ENCODE assay signal across 18 cellular contexts in genomic region chr14:34933301-34933700, GRCh38. TPM values are rescaled to one million over a fixed set of nuclear protein-coding genes. Genes with fewer than 3 reads are reported as not detected.
A peak's percentile ranks its signal among the peaks of the same experiment; 100 is the strongest.
DNase-seq lines count a peak whose midpoint lies in the region; ATAC-seq and TF ChIP-seq lines count a peak whose summit lies in the region.
"Had no signal": no experiment of that assay in that cellular context is flagged by ENCODE, and none has a peak within 500 bp of the region (broad histone marks: within the 10 kb centered on the region; RNA-seq: fewer than 3 reads in every experiment).

No MANE protein-coding gene starts in this region.

- H3K27ac Mint-ChIP-seq in activated naive CD4-positive, alpha-beta T cell treated with anti-CD3 and anti-CD28 coated beads, Interleukin-2, amount 10 ng/mL, durations not matched to agents 7 days and 5 days = peak overlapping the region; percentile 39
- H3K27ac Mint-ChIP-seq in activated naive CD8-positive, alpha-beta T cell treated with anti-CD3 and anti-CD28 coated beads, Interleukin-2, amount 10 ng/mL, durations not matched to agents 7 days and 5 days = peak overlapping the region; percentile 13
- peak overlapping the region in 8 of 9 donors; percentile 82 to 93 (median 88) for H3K27ac Mint-ChIP-seq in naive thymus-derived CD4-positive, alpha-beta T cell
- H3K27ac Mint-ChIP-seq: HFFc6 had no signal

- 63 to 76% methylated on average over 2 of the region's 2 CpGs for WGBS in GM23248 (ENCODE audit: low coverage in 1 of 2, low lambda C conversion rate in 2 of 2, missing lambda C conversion rate in 2 of 2), 2 experiments
- 81 to 88% methylated on average over 2 of the region's 2 CpGs for WGBS in transverse colon (ENCODE audit: low coverage in 1 of 2), 2 donors

- no peaks in the 10 kb centered on the region for H3K27me3 Mint-ChIP-seq in activated naive CD4-positive, alpha-beta T cell treated with anti-CD3 and anti-CD28 coated beads, Interleukin-2, amount 10 ng/mL, durations not matched to agents 7 days and 5 days
- H3K27me3 Mint-ChIP-seq in activated naive CD8-positive, alpha-beta T cell treated with anti-CD3 and anti-CD28 coated beads, Interleukin-2, amount 10 ng/mL, durations not matched to agents 7 days and 5 days = no peaks in the 10 kb centered on the region
- no peaks in the 10 kb centered on the region for H3K27me3 Mint-ChIP-seq in naive thymus-derived CD4-positive, alpha-beta T cell

- in situ Hi-C loops in GM23248 (cut with MboI) = no loop called here
- in situ Hi-C loops in transverse colon (cut with MboI; ENCODE audit: low pct_ligation_motif_present in 1 of 4, low pct_unique_long_range_greater_than_20kb in 1 of 4, low sequenced_read_pairs in 3 of 4) = no loop called here

- no peak for ATAC-seq in activated naive CD8-positive, alpha-beta T cell treated with anti-CD3 and anti-CD28 coated beads, Interleukin-2, amount 10 ng/mL, durations not matched to agents 7 days and 5 days (ENCODE audit: low read depth)
- ATAC-seq in naive thymus-derived CD4-positive, alpha-beta T cell = no peak
- ATAC-seq: PC-3 had no signal

- H3K36me3 ChIP-seq in GM23248 (ENCODE audit: low read depth) (no peaks in the 10 kb centered on the region), transverse colon (no peaks in the 10 kb centered on the region)
- H3K36me3 ChIP-seq in naive thymus-derived CD4-positive, alpha-beta T cell (ENCODE audit: control insufficient read depth in 2 of 3, insufficient read depth in 3 of 3, low read length in 3 of 3) = no peaks in the 10 kb centered on the region
- H3K36me3 ChIP-seq: BE2C had no signal

- H3K27ac ChIP-seq in GM23248 = no peak overlapping the region
- peak overlapping the region; percentile 34 for H3K27ac ChIP-seq in naive thymus-derived CD4-positive, alpha-beta T cell (ENCODE audit: low read depth, low read length)
- no peak overlapping the region for H3K27ac ChIP-seq in transverse colon

- intact Hi-C loops in naive thymus-derived CD4-positive, alpha-beta T cell (cut with micrococcal nuclease) = no loop called here
- intact Hi-C loops in transverse colon (cut with DNase I; ENCODE audit: low total_unique reads) = no loop called here

- H2AFZ ChIP-seq in GM23248 = no peak overlapping the region

- CTCF ChIA-PET in activated naive CD4-positive, alpha-beta T cell treated with anti-CD3 and anti-CD28 coated beads, Interleukin-2, amount 10 ng/mL, durations not matched to agents 7 days and 5 days (lab: Charles Lee) = interaction anchor here (1.1 kb wide), 1 partner anchor 8 kb away, joined by 3 read pairs; no protein-coding TSS in a partner anchor
- CTCF ChIA-PET in naive thymus-derived CD4-positive, alpha-beta T cell (lab: Charles Lee) = interaction anchor here (0.5 to 1.1 kb wide), 3 partner anchors 28 to 53 kb away, joined by 3 read pairs; no protein-coding TSS in a partner anchor

- no peak overlapping the region for H3K9ac ChIP-seq in GM23248

- H3K4me1 ChIP-seq in GM23248 (ENCODE audit: insufficient read depth) (peaks cover 16% of the 10 kb centered on the region), transverse colon (peaks cover 0 to 26% (median 3%) of the 10 kb centered on the region in 4 donors)
- H3K4me1 ChIP-seq in naive thymus-derived CD4-positive, alpha-beta T cell (ENCODE audit: control insufficient read depth in 2 of 2, insufficient read depth in 2 of 2, low read length in 2 of 2) = peaks cover 28 to 30% of the 10 kb centered on the region in 2 donors
- H3K4me1 ChIP-seq: BE2C had no signal

- POLR2A ChIA-PET in activated naive CD8-positive, alpha-beta T cell treated with anti-CD3 and anti-CD28 coated beads, Interleukin-2, amount 10 ng/mL, durations not matched to agents 7 days and 5 days (lab: Charles Lee) = interaction anchor here (0.5 to 0.7 kb wide), 2 partner anchors 43 to 483 kb away, joined by 3 to 5 read pairs; no protein-coding TSS in a partner anchor
- POLR2A ChIA-PET in naive thymus-derived CD4-positive, alpha-beta T cell (lab: Charles Lee) = interaction anchor here (0.8 to 3.4 kb wide), 4 partner anchors 10 to 59 kb away, joined by 3 to 22 read pairs (median 5); partner anchors contain the start of genes BAZ1A and SRP54

- no peaks in the 10 kb centered on the region for H3K9me3 Mint-ChIP-seq in activated naive CD4-positive, alpha-beta T cell treated with anti-CD3 and anti-CD28 coated beads, Interleukin-2, amount 10 ng/mL, durations not matched to agents 7 days and 5 days
- H3K9me3 Mint-ChIP-seq in activated naive CD8-positive, alpha-beta T cell treated with anti-CD3 and anti-CD28 coated beads, Interleukin-2, amount 10 ng/mL, durations not matched to agents 7 days and 5 days = no peaks in the 10 kb centered on the region
- peaks cover 0 to 5% (median 0%) of the 10 kb centered on the region in 11 donors for H3K9me3 Mint-ChIP-seq in naive thymus-derived CD4-positive, alpha-beta T cell
- H3K9me3 Mint-ChIP-seq: HFFc6 had no signal

- H3K4me3 ChIP-seq in GM23248 = no peak overlapping the region
- no peak overlapping the region for H3K4me3 ChIP-seq in naive thymus-derived CD4-positive, alpha-beta T cell (ENCODE audit: low read length)
- no peak overlapping the region for H3K4me3 ChIP-seq in transverse colon

- H3F3A ChIP-seq in GM23248 (ENCODE audit: insufficient read depth) = no peaks in the 10 kb centered on the region

- no peaks in the 10 kb centered on the region for H4K20me1 ChIP-seq in GM23248 (ENCODE audit: insufficient read depth)

- H3K27me3 ChIP-seq in GM23248 (replicated peaks; ENCODE audit: insufficient read depth) (no peaks in the 10 kb centered on the region), transverse colon (no peaks in the 10 kb centered on the region)
- H3K27me3 ChIP-seq in naive thymus-derived CD4-positive, alpha-beta T cell (ENCODE audit: control insufficient read depth in 2 of 2, insufficient read depth in 2 of 2, low read length in 2 of 2) = no peaks in the 10 kb centered on the region
- H3K27me3 ChIP-seq: BE2C had no signal

- H3K4me1 Mint-ChIP-seq in activated naive CD4-positive, alpha-beta T cell treated with anti-CD3 and anti-CD28 coated beads, Interleukin-2, amount 10 ng/mL, durations not matched to agents 7 days and 5 days = peaks cover 33% of the 10 kb centered on the region
- H3K4me1 Mint-ChIP-seq in activated naive CD8-positive, alpha-beta T cell treated with anti-CD3 and anti-CD28 coated beads, Interleukin-2, amount 10 ng/mL, durations not matched to agents 7 days and 5 days = peaks cover 25% of the 10 kb centered on the region
- peaks cover 17 to 44% (median 34%) of the 10 kb centered on the region in 7 donors for H3K4me1 Mint-ChIP-seq in naive thymus-derived CD4-positive, alpha-beta T cell

- H3K79me2 ChIP-seq in GM23248 (ENCODE audit: insufficient read depth) = no peaks in the 10 kb centered on the region

- no peak for DNase-seq in activated naive CD4-positive, alpha-beta T cell treated with anti-CD3 and anti-CD28 coated beads, Interleukin-2, amount 10 ng/mL, durations not matched to agents 7 days and 5 days
- DNase-seq in activated naive CD4-positive, alpha-beta T cell (lab: John Stamatoyannopoulos, UW) = no peak
- DNase-seq in GM23248 (peak; percentile 35), transverse colon (no peak), mucosa of gallbladder (ENCODE audit: low spot score) (no peak), DMS79 treated with DMSO at 0.1 percent for 48 hours (lab: John Stamatoyannopoulos, UW) (no peak)
- no peak for DNase-seq in activated naive CD8-positive, alpha-beta T cell treated with anti-CD3 and anti-CD28 coated beads, Interleukin-2, amount 10 ng/mL, durations not matched to agents 7 days and 5 days
- no peak for DNase-seq in naive thymus-derived CD4-positive, alpha-beta T cell
- DNase-seq: ACHN, BE2C, DMS153, HFFc6, KG1, NCI-H1048, NCI-H1694, NCI-H2107, NCI-H69, PC-3 had no signal

- H3K4me3 Mint-ChIP-seq in activated naive CD4-positive, alpha-beta T cell treated with anti-CD3 and anti-CD28 coated beads, Interleukin-2, amount 10 ng/mL, durations not matched to agents 7 days and 5 days = no peak overlapping the region
- H3K4me3 Mint-ChIP-seq in activated naive CD8-positive, alpha-beta T cell treated with anti-CD3 and anti-CD28 coated beads, Interleukin-2, amount 10 ng/mL, durations not matched to agents 7 days and 5 days = no peak overlapping the region
- H3K4me3 Mint-ChIP-seq in naive thymus-derived CD4-positive, alpha-beta T cell = no peak overlapping the region
- H3K4me3 Mint-ChIP-seq: HFFc6 had no signal

- no peak for TF ChIP-seq CTCF in transverse colon (IDR thresholded peaks at IDR 0.05)

- H3K9me2 ChIP-seq in GM23248 (ENCODE audit: insufficient read depth) = no peaks in the 10 kb centered on the region

- H3K4me2 ChIP-seq in GM23248 (ENCODE audit: unreplicated experiment) = no peak overlapping the region

- no peaks in the 10 kb centered on the region for H3K9me3 ChIP-seq in GM23248 (ENCODE audit: low read depth)
- no peaks in the 10 kb centered on the region for H3K9me3 ChIP-seq in naive thymus-derived CD4-positive, alpha-beta T cell (ENCODE audit: control insufficient read depth in 2 of 3, low read length in 3 of 3)
- H3K9me3 ChIP-seq in transverse colon = no peaks in the 10 kb centered on the region
- H3K9me3 ChIP-seq: BE2C had no signal

- TF ChIP-seq EP300 in transverse colon (IDR thresholded peaks at IDR 0.05; ENCODE audit: low read depth) = no peak

- no peak for TF ChIP-seq POLR2A in transverse colon (IDR thresholded peaks at IDR 0.05)

- peaks cover 7% of the 10 kb centered on the region for H3K36me3 Mint-ChIP-seq in activated naive CD4-positive, alpha-beta T cell treated with anti-CD3 and anti-CD28 coated beads, Interleukin-2, amount 10 ng/mL, durations not matched to agents 7 days and 5 days
- peaks cover 11% of the 10 kb centered on the region for H3K36me3 Mint-ChIP-seq in activated naive CD8-positive, alpha-beta T cell treated with anti-CD3 and anti-CD28 coated beads, Interleukin-2, amount 10 ng/mL, durations not matched to agents 7 days and 5 days
- peaks cover 0 to 13% (median 7%) of the 10 kb centered on the region in 5 donors for H3K36me3 Mint-ChIP-seq in naive thymus-derived CD4-positive, alpha-beta T cell

RNA-seq across cellular contexts. Expression of gene SRP54, which starts 49.5 kb away (rescaled TPM):
- total RNA-seq in GM23248 (2014; rRNA removed; shearing (Covaris generic)) = 78.8 and 90.8 TPM in 2 replicates
- polyA plus RNA-seq in GM23248 (2016; fragmentation: Nextera tagmentation; extraction: Ambion mirVana) = 74.7 and 78.0 TPM in 2 replicates
- 10 to 100 TPM; 60.2 to 61.5 TPM for total RNA-seq in activated naive CD8-positive, alpha-beta T cell treated with anti-CD3 and anti-CD28 coated beads, Interleukin-2, amount 10 ng/mL, durations not matched to agents 7 days and 5 days
- total RNA-seq in naive thymus-derived CD4-positive, alpha-beta T cell = 10 to 100 TPM; 35.8 to 61.4 (median 52.0) TPM
- polyA plus RNA-seq in naive thymus-derived CD4-positive, alpha-beta T cell = 10 to 100 TPM; 34.2 to 37.4 TPM
- total RNA-seq in transverse colon (10 to 100 TPM; 14.7 to 63.4 (median 35.2) TPM), mucosa of gallbladder (37.3 TPM)

RNA-seq across cellular contexts. Expression of gene BAZ1A, which starts 58.1 kb away (rescaled TPM):
- 12.4 and 13.8 TPM in 2 replicates for total RNA-seq in GM23248 (2014; rRNA removed; shearing (Covaris generic))
- 9.4 and 9.6 TPM in 2 replicates for polyA plus RNA-seq in GM23248 (2016; fragmentation: Nextera tagmentation; extraction: Ambion mirVana)
- 10 to 100 TPM; 46.1 to 51.8 TPM for total RNA-seq in activated naive CD8-positive, alpha-beta T cell treated with anti-CD3 and anti-CD28 coated beads, Interleukin-2, amount 10 ng/mL, durations not matched to agents 7 days and 5 days
- 10 to 100 TPM; 47.4 to 62.5 (median 53.3) TPM for total RNA-seq in naive thymus-derived CD4-positive, alpha-beta T cell
- polyA plus RNA-seq in naive thymus-derived CD4-positive, alpha-beta T cell = 10 to 100 TPM; 10.3 to 14.1 TPM
- total RNA-seq in transverse colon (10 to 100 TPM; 25.8 to 48.1 (median 41.0) TPM), mucosa of gallbladder (22.0 TPM)

Comparison
In these comparisons a context has a peak if more than half of its experiments do, and no peak if none do; other contexts are left out.
1. H3K27ac Mint-ChIP-seq: peak in every context shown above with its lines; median percentile 88 in naive thymus-derived CD4-positive, alpha-beta T cell; 39 in activated naive CD4-positive, alpha-beta T cell treated with anti-CD3 and anti-CD28 coated beads, Interleukin-2, amount 10 ng/mL, durations not matched to agents 7 days and 5 days; 13 in activated naive CD8-positive, alpha-beta T cell treated with anti-CD3 and anti-CD28 coated beads, Interleukin-2, amount 10 ng/mL, durations not matched to agents 7 days and 5 days.